ENCODE assay signal across 8 cellular contexts in the genomic region with DNA sequence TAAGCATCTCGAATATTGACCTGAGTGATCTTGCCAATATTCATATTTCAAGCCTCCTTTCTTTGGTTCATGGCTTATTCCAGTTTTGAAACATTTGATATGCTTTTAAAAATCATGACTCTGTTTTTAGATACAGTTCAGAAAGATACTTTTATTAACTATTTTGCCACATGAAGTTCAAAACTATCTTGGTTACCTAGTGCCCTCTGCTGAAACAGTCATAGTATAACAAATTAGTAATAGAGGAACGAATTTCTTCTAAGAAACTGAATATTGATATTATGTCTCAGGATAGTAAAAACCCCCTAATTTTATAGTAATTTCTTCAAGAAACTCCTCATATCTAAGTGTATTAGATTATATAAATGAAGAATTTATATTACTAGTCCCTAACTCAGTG. TPM values are rescaled to one million over a fixed set of nuclear protein-coding genes. Genes with fewer than 3 reads are reported as not detected.
DNase-seq lines count a peak whose midpoint lies in the region; ATAC-seq and TF ChIP-seq lines count a peak whose summit lies in the region.

No MANE protein-coding gene starts in this region.

- TF ChIP-seq CTCF in AG09319 (IDR thresholded peaks at IDR 0.05; ENCODE audit: low read depth, low read length): peak; percentile 52
- TF ChIP-seq CTCF in sigmoid colon (IDR thresholded peaks at IDR 0.05): peak in 1 of 4 experiments; percentile 17

- no peaks in the 10 kb centered on the region for H3K9me3 Mint-ChIP-seq in effector memory CD8-positive, alpha-beta T cell

- ATAC-seq in SK-N-SH treated with all-trans-retinoic acid at 6 μM for 48 hours (peak; percentile 82), HG02610 (IDR thresholded peaks at IDR 0.05; ENCODE audit: unreplicated experiment) (no peak)
- no peak for ATAC-seq in effector memory CD8-positive, alpha-beta T cell (replicated peaks)

- H3K4me2 ChIP-seq in GM23248 (ENCODE audit: unreplicated experiment): no peak overlapping the region

- H3K27ac ChIP-seq in GM23248 (no peak overlapping the region), sigmoid colon (no peak overlapping the region)

- H3K9me2 ChIP-seq in GM23248 (ENCODE audit: insufficient read depth): no peaks in the 10 kb centered on the region

- intact Hi-C loops in sigmoid colon (cut with DNase I): loop anchor here (5.0 kb wide), 1 partner anchor 52 kb away; a partner anchor contains a TSS

- H3K9me3 ChIP-seq in GM23248 (ENCODE audit: low read depth) (no peaks in the 10 kb centered on the region), sigmoid colon (no peaks in the 10 kb centered on the region)

- H3K36me3 ChIP-seq in GM23248 (ENCODE audit: low read depth) (no peaks in the 10 kb centered on the region), sigmoid colon (no peaks in the 10 kb centered on the region)

- 31 to 36% methylated on average over 2 of the region's 2 CpGs for WGBS in GM23248 (ENCODE audit: low coverage in 1 of 2, low lambda C conversion rate in 2 of 2, missing lambda C conversion rate in 2 of 2), 2 experiments
- WGBS in sigmoid colon, 2 donors: 38 to 49% methylated on average over 2 of the region's 2 CpGs

- H3K4me3 Mint-ChIP-seq in effector memory CD8-positive, alpha-beta T cell: no peak overlapping the region

- peak; percentile 3 for DNase-seq in AG09319 (ENCODE audit: extremely low read depth, low read depth)
- peak; percentile 63 for DNase-seq in GM23248
- DNase-seq in inferior parietal cortex (ENCODE audit: extremely low spot score): peak; percentile 48
- no peak for DNase-seq in COLO829 (ENCODE audit: low spot score)
- no peak for DNase-seq in sigmoid colon
- no peak for DNase-seq in effector memory CD8-positive, alpha-beta T cell

- H3K27ac Mint-ChIP-seq in effector memory CD8-positive, alpha-beta T cell: no peak overlapping the region

- TF ChIP-seq POLR2A in sigmoid colon (IDR thresholded peaks at IDR 0.05): no peak

- H4K20me1 ChIP-seq in GM23248 (ENCODE audit: insufficient read depth): no peaks in the 10 kb centered on the region

- H3F3A ChIP-seq in GM23248 (ENCODE audit: insufficient read depth): no peaks in the 10 kb centered on the region

- H3K4me1 ChIP-seq in GM23248 (ENCODE audit: insufficient read depth) (no peaks in the 10 kb centered on the region), sigmoid colon (peaks cover 0 to 7% (median 0%) of the 10 kb centered on the region in 4 donors)

- no peak overlapping the region for H3K4me3 ChIP-seq in GM23248
- H3K4me3 ChIP-seq in sigmoid colon: no peak overlapping the region

- H3K79me2 ChIP-seq in GM23248 (ENCODE audit: insufficient read depth): no peaks in the 10 kb centered on the region

- peak overlapping the region; percentile 39 for H2AFZ ChIP-seq in GM23248

- no peak overlapping the region for H3K9ac ChIP-seq in GM23248

- H3K36me3 Mint-ChIP-seq in effector memory CD8-positive, alpha-beta T cell (ENCODE audit: insufficient read depth): no peaks in the 10 kb centered on the region

- in situ Hi-C loops in GM23248 (cut with MboI): no loop called here

- H3K27me3 Mint-ChIP-seq in effector memory CD8-positive, alpha-beta T cell: peaks cover 7 to 13% of the 10 kb centered on the region in 2 donors

- H3K27me3 ChIP-seq in GM23248 (replicated peaks; ENCODE audit: insufficient read depth): no peaks in the 10 kb centered on the region
- H3K27me3 ChIP-seq in sigmoid colon: no peaks in the 10 kb centered on the region

- no peaks in the 10 kb centered on the region for H3K4me1 Mint-ChIP-seq in effector memory CD8-positive, alpha-beta T cell (ENCODE audit: low read depth in 2 of 2)

- TF ChIP-seq EP300 in sigmoid colon (IDR thresholded peaks at IDR 0.05): no peak

TF ChIP-seq in SK-N-SH treated with all-trans-retinoic acid at 6 μM for 48 hours, 23 proteins besides CTCF, POLR2A, EP300 and RAD21:
- no peak for TF ChIP-seq ZNF70 (CRISPR knock-in tag; IDR thresholded peaks at IDR 0.05)
- TF ChIP-seq ESRRG (CRISPR knock-in tag; IDR thresholded peaks at IDR 0.05): no peak
- no peak for TF ChIP-seq ARNTL (CRISPR knock-in tag; IDR thresholded peaks at IDR 0.05; ENCODE audit: borderline replicate concordance, low read depth)
- TF ChIP-seq ZNF565 (CRISPR knock-in tag; conservative IDR thresholded peaks at IDR 0.05; ENCODE audit: low read depth): no peak
- no peak for TF ChIP-seq ZNF8 (CRISPR knock-in tag; IDR thresholded peaks at IDR 0.05)
- TF ChIP-seq PPARA (CRISPR knock-in tag; IDR thresholded peaks at IDR 0.05; ENCODE audit: borderline replicate concordance): no peak
- TF ChIP-seq, protein P1, sequence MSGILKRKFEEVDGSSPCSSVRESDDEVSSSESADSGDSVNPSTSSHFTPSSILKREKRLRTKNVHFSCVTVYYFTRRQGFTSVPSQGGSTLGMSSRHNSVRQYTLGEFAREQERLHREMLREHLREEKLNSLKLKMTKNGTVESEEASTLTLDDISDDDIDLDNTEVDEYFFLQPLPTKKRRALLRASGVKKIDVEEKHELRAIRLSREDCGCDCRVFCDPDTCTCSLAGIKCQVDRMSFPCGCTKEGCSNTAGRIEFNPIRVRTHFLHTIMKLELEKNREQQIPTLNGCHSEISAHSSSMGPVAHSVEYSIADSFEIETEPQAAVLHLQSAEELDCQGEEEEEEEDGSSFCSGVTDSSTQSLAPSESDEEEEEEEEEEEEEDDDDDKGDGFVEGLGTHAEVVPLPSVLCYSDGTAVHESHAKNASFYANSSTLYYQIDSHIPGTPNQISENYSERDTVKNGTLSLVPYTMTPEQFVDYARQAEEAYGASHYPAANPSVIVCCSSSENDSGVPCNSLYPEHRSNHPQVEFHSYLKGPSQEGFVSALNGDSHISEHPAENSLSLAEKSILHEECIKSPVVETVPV (CRISPR knock-in tag; IDR thresholded peaks at IDR 0.05): no peak
- TF ChIP-seq ZFP3 (CRISPR knock-in tag; IDR thresholded peaks at IDR 0.05): no peak
- no peak for TF ChIP-seq TOX (CRISPR knock-in tag; IDR thresholded peaks at IDR 0.05; ENCODE audit: borderline replicate concordance)
- no peak for TF ChIP-seq RARB (CRISPR knock-in tag; IDR thresholded peaks at IDR 0.05)
- TF ChIP-seq OSR1 (CRISPR knock-in tag; IDR thresholded peaks at IDR 0.05): no peak
- TF ChIP-seq, protein P2, sequence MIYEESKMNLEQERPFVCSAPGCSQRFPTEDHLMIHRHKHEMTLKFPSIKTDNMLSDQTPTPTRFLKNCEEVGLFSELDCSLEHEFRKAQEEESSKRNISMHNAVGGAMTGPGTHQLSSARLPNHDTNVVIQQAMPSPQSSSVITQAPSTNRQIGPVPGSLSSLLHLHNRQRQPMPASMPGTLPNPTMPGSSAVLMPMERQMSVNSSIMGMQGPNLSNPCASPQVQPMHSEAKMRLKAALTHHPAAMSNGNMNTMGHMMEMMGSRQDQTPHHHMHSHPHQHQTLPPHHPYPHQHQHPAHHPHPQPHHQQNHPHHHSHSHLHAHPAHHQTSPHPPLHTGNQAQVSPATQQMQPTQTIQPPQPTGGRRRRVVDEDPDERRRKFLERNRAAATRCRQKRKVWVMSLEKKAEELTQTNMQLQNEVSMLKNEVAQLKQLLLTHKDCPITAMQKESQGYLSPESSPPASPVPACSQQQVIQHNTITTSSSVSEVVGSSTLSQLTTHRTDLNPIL (CRISPR knock-in tag; IDR thresholded peaks at IDR 0.05; ENCODE audit: low read depth): no peak
- TF ChIP-seq SNAI2 (CRISPR knock-in tag; IDR thresholded peaks at IDR 0.05): no peak
- TF ChIP-seq, protein P3, sequence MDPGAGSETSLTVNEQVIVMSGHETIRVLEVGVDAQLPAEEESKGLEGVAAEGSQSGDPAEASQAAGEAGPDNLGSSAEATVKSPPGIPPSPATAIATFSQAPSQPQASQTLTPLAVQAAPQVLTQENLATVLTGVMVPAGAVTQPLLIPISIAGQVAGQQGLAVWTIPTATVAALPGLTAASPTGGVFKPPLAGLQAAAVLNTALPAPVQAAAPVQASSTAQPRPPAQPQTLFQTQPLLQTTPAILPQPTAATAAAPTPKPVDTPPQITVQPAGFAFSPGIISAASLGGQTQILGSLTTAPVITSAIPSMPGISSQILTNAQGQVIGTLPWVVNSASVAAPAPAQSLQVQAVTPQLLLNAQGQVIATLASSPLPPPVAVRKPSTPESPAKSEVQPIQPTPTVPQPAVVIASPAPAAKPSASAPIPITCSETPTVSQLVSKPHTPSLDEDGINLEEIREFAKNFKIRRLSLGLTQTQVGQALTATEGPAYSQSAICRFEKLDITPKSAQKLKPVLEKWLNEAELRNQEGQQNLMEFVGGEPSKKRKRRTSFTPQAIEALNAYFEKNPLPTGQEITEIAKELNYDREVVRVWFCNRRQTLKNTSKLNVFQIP (CRISPR knock-in tag; IDR thresholded peaks at IDR 0.05; ENCODE audit: borderline replicate concordance, low read depth): no peak
- TF ChIP-seq TCF4 (CRISPR knock-in tag; IDR thresholded peaks at IDR 0.05; ENCODE audit: borderline replicate concordance): no peak
- no peak for TF ChIP-seq ISL1 (CRISPR knock-in tag; IDR thresholded peaks at IDR 0.05)
- TF ChIP-seq BACH2 (CRISPR knock-in tag; IDR thresholded peaks at IDR 0.05; ENCODE audit: borderline replicate concordance): no peak
- no peak for TF ChIP-seq CSDC2 (CRISPR knock-in tag; IDR thresholded peaks at IDR 0.05)
TF ChIP-seq in SK-N-SH treated with all-trans-retinoic acid at 6 μM for 48 hours: peak in this region for 0.

RNA-seq across cellular contexts. Expression of a gene that starts 52.6 kb away (rescaled TPM):
- 18.9 and 22.4 TPM in 2 replicates for total RNA-seq in GM23248 (2014; rRNA removed; shearing (Covaris generic))
- 5.9 and 6.0 TPM in 2 replicates for polyA plus RNA-seq in GM23248 (2016; fragmentation: Nextera tagmentation; extraction: Ambion mirVana)
- 10 to 100 TPM; 22.5 to 55.9 (median 34.8) TPM for total RNA-seq in sigmoid colon
- polyA plus RNA-seq in sigmoid colon: 1 to 10 TPM; 2.4 to 7.9 (median 4.6) TPM

Comparison
In these comparisons a context has a peak if more than half of its experiments do, and no peak if none do; other contexts are left out.
1. DNase-seq: peak in AG09319 (single experiment), GM23248 (single experiment) and inferior parietal cortex (single experiment); none in COLO829 (single experiment), sigmoid colon (single experiment) and effector memory CD8-positive, alpha-beta T cell (0 of 3).